ENCODE assay signal across 8 cellular contexts in the genomic region with DNA sequence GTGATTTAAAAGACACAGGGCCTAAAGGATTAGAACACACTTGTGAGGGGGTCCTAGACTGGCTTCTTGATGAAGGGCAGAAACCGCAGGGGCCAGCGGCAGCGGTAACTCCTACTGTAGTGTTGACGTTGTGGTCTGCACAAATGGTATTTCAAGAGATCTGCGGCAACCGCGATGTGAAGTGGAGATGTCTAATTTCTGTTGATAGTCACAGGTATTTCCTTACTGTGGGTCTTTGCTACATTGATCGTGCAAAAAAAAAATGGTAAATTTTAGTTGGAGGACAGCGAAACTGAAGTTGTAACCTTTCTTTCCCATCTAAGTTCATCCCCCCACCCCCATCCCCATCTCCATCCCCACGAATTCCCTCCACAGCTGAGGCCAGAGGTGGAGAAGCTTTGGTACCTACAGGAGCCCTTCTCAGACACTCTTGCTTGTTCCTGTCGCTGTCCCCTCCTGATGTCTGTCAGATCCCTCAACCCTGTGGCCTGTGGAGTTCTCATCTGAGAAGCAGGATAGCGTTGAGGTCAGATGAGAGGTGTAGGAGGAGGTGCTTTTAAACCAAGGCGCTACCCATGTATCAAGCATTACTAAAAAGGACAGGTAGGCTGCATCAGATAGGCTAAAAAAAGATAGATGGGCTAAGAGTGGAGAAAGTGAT. TPM values are rescaled to one million over a fixed set of nuclear protein-coding genes. Genes with fewer than 3 reads are reported as not detected.
A peak's percentile ranks its signal among the peaks of the same experiment; 100 is the strongest.
DNase-seq lines count a peak whose midpoint lies in the region; ATAC-seq and TF ChIP-seq lines count a peak whose summit lies in the region.

No MANE protein-coding gene starts in this region.

- H3K27me3 ChIP-seq in HUES6 (ENCODE audit: control insufficient read depth, insufficient read depth, low read length), result no peaks in the 10 kb centered on the region
- no peaks in the 10 kb centered on the region for H3K27me3 ChIP-seq in dorsolateral prefrontal cortex
- no peaks in the 10 kb centered on the region for H3K27me3 ChIP-seq in upper lobe of left lung

- H3K36me3 Mint-ChIP-seq in T-helper 2 cell treated with Interferon-gamma antibody and Interleukin-4, amounts not matched to agents 5 μg/mL and 100 μg/mL, for 36 hours (ENCODE audit: low read depth), result peaks cover 1% of the 10 kb centered on the region

- in situ Hi-C loops in Caki2 (cut with HindIII; ENCODE audit: low pct_unique_long_range_greater_than_20kb, low sequenced_read_pairs), result no loop called here

- peak overlapping the region; percentile 75 for H3K9ac ChIP-seq in HUES6 (ENCODE audit: low read length)

- H3K4me3 ChIP-seq in HUES6 (ENCODE audit: low read depth, low read length), result peak overlapping the region; percentile 73
- peak overlapping the region; percentile 71 to 100 (median 94) for H3K4me3 ChIP-seq in dorsolateral prefrontal cortex
- peak overlapping the region; percentile 45 to 88 (median 70) for H3K4me3 ChIP-seq in upper lobe of left lung

- no peaks in the 10 kb centered on the region for H3K27me3 Mint-ChIP-seq in T-helper 2 cell treated with Interferon-gamma antibody and Interleukin-4, amounts not matched to agents 5 μg/mL and 100 μg/mL, for 36 hours (ENCODE audit: low read depth)

- H3K4me1 Mint-ChIP-seq in T-helper 2 cell treated with Interferon-gamma antibody and Interleukin-4, amounts not matched to agents 5 μg/mL and 100 μg/mL, for 36 hours (ENCODE audit: low read depth), result peaks cover 29% of the 10 kb centered on the region

- peak overlapping the region; percentile 88 for H3K27ac Mint-ChIP-seq in T-helper 2 cell treated with Interferon-gamma antibody and Interleukin-4, amounts not matched to agents 5 μg/mL and 100 μg/mL, for 36 hours

- H3K4me1 ChIP-seq in HUES6 (ENCODE audit: control insufficient read depth, insufficient read depth, low read length), result peaks cover 34% of the 10 kb centered on the region
- H3K4me1 ChIP-seq in upper lobe of left lung, result peaks cover 11 to 29% (median 15%) of the 10 kb centered on the region in 4 donors

- DNase-seq in Caki2 (ENCODE audit: low read depth) (peak; percentile 40), dorsolateral prefrontal cortex (peak in 2 of 10 donors; percentile 14 to 33), lung microvascular endothelial cell (ENCODE audit: low read depth in 2 of 2) (peak; percentile 22 to 29), upper lobe of left lung (peak in 1 of 2 donors; percentile 26), T1000 (lab: John Stamatoyannopoulos, UW) (no peak)
- DNase-seq in T-helper 2 cell treated with Interferon-gamma antibody and Interleukin-4, amounts not matched to agents 5 μg/mL and 100 μg/mL, for 36 hours (ENCODE audit: low spot score), result peak; percentile 25

- ATAC-seq in GM19397 (IDR thresholded peaks at IDR 0.05; ENCODE audit: unreplicated experiment) (peak; percentile 6), upper lobe of left lung (ENCODE audit: low FRiP score in 2 of 2) (peak; percentile 4 to 18)

- TF ChIP-seq POLR2A in upper lobe of left lung (IDR thresholded peaks at IDR 0.05), result no peak

- H3K36me3 ChIP-seq in HUES6 (ENCODE audit: control insufficient read depth, insufficient read depth, low read length) (0 out of 2 replicates have a peak, but pooled peaks cover 2% of the 10 kb centered on the region), upper lobe of left lung (peaks cover 0 to 2% (median 0%) of the 10 kb centered on the region in 4 donors)

- no peak for TF ChIP-seq EP300 in upper lobe of left lung (IDR thresholded peaks at IDR 0.05)

- intact Hi-C loops in dorsolateral prefrontal cortex (cut with DNase I), result loop anchor here (2.0 to 10.0 kb wide), 3 partner anchors 146 to 320 kb away; partner anchors contain the start of genes SIPA1L2 (in 2 of the 2) and MAP10 (in 1 of the 2)

- no peaks in the 10 kb centered on the region for H3K9me3 Mint-ChIP-seq in T-helper 2 cell treated with Interferon-gamma antibody and Interleukin-4, amounts not matched to agents 5 μg/mL and 100 μg/mL, for 36 hours

- no peaks in the 10 kb centered on the region for H3K9me3 ChIP-seq in HUES6 (ENCODE audit: control insufficient read depth, insufficient read depth, low read depth, low read length)
- no peaks in the 10 kb centered on the region for H3K9me3 ChIP-seq in upper lobe of left lung

- WGBS in upper lobe of left lung, 2 donors, result 11 to 12% methylated on average over 13 of the region's 13 CpGs

- peak overlapping the region; percentile 95 for H3K4me3 Mint-ChIP-seq in T-helper 2 cell treated with Interferon-gamma antibody and Interleukin-4, amounts not matched to agents 5 μg/mL and 100 μg/mL, for 36 hours

- H3K27ac ChIP-seq in HUES6 (ENCODE audit: low read depth, low read length) (peak overlapping the region; percentile 54; the same call in 1 of the 2 replicates), dorsolateral prefrontal cortex (peak overlapping the region in 49 of 59 donors; percentile 13 to 94 (median 87)), upper lobe of left lung (peak overlapping the region; percentile 80 to 89 (median 88))

- TF ChIP-seq CTCF in dorsolateral prefrontal cortex (IDR thresholded peaks at IDR 0.05 in 54 of 56, conservative IDR thresholded peaks at IDR 0.05 in 2 of 56; ENCODE audit: low read depth in 1 of 56, partially characterized antibody in 56 of 56) (no peak), upper lobe of left lung (IDR thresholded peaks at IDR 0.05) (no peak)

RNA-seq across cellular contexts. Expression of gene NTPCR, which starts 0.6 kb away (rescaled TPM):
- 77.2 and 105 TPM in 2 replicates for total RNA-seq in Caki2 (2014; rRNA removed; shearing (Covaris generic); ENCODE audit: low replicate concordance)
- total RNA-seq in dorsolateral prefrontal cortex, result 10 to 100 TPM; 39.5 to 83.5 (median 61.4) TPM
- total RNA-seq in lung microvascular endothelial cell, result 4.8 and 5.8 TPM in 2 replicates
- total RNA-seq in upper lobe of left lung, result 10 to 100 TPM; 15.2 to 35.5 (median 21.2) TPM
